1 cellular context compared by ENCODE assay signal in genomic region chr2:1881998-1882397, GRCh38.
TF ChIP-seq lines count a peak whose summit lies in the region.

No MANE protein-coding gene starts in this region.

TF ChIP-seq in H1, 55 proteins besides CTCF, POLR2A, EP300 and RAD21:
- TF ChIP-seq TAF7 (optimal IDR thresholded peaks at IDR 0.05; ENCODE audit: borderline replicate concordance, low read depth, low read length) (no peak), SRF (IDR thresholded peaks at IDR 0.05; ENCODE audit: low read depth, low read length) (no peak), NRF1 (IDR thresholded peaks at IDR 0.05; ENCODE audit: low read depth, low read length) (no peak), ASH2L (IDR thresholded peaks at IDR 0.05; ENCODE audit: low read length) (no peak), SUZ12 (IDR thresholded peaks at IDR 0.05; ENCODE audit: low read length) (no peak), SIRT6 (IDR thresholded peaks at IDR 0.05; ENCODE audit: low read length) (no peak), FOSL1 (IDR thresholded peaks at IDR 0.05; ENCODE audit: insufficient read depth, low read depth, low read length) (no peak), HDAC6 (IDR thresholded peaks at IDR 0.05; ENCODE audit: low read depth, low read length) (no peak), CHD2 (IDR thresholded peaks at IDR 0.05; ENCODE audit: low read length) (no peak), MAX (IDR thresholded peaks at IDR 0.05) (no peak), CREB1 (IDR thresholded peaks at IDR 0.05) (no peak), SAP30 (IDR thresholded peaks at IDR 0.05; ENCODE audit: insufficient read depth, insufficient replicate concordance, low read length) (no peak), CBX8 (IDR thresholded peaks at IDR 0.05; ENCODE audit: borderline replicate concordance, low read depth, low read length) (no peak), CBX5 (IDR thresholded peaks at IDR 0.05; ENCODE audit: low read depth, low read length) (no peak), EGR1 (IDR thresholded peaks at IDR 0.05; ENCODE audit: borderline replicate concordance, low read depth, low read length) (no peak), BCL11A (IDR thresholded peaks at IDR 0.05; ENCODE audit: low read depth in 2 of 2, low read length in 2 of 2) (no peak), SP4 (IDR thresholded peaks at IDR 0.05; ENCODE audit: low read length) (no peak)
TF ChIP-seq in H1: peak in this region for 0.
